In the genomic region with DNA sequence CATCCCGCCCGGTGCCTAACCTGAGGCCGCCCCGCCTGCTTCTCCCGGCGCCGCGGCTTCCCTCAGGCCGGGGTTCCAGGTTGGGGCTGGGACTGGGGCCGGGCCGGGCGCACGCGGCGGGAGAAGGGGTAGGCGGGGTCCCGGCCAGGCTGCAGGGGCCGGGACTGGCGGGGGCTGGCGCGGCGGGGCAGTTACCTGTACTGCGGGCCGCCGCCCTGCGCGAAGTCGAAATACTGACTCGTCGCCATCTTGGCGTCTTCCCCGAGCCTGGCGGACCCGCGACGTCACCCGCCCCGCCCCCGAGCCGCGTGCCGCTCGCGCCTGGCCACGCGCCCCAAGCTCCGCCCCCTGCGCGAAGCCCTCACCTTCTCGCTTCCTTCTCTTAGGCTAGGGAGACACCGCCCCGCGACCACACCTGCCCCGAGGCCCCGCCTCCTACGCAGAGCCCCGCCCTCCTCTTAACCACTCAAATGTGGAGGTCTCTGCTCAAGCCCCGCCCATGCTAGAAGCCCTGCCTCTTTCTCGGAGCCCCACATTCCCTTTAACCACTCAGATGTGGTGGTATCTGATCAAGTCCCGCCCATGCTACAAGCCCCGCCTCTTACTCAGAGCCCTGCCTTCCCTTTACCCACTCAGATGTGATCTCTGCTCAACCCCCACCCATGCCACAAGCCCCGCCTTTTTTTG, we compare ENCODE assay signal across 9 cellular contexts. TPM values are rescaled to one million over a fixed set of nuclear protein-coding genes. Genes with fewer than 3 reads are reported as not detected.
DNase-seq lines count a peak whose midpoint lies in the region; ATAC-seq and TF ChIP-seq lines count a peak whose summit lies in the region.
"Had no signal": no experiment of that assay in that cellular context is flagged by ENCODE, and none has a peak within 500 bp of the region (broad histone marks: within the 10 kb centered on the region; RNA-seq: fewer than 3 reads in every experiment).

TSS of gene ZFR2 (minus strand) at position 269 of the 687 bp plus-strand sequence. CDS start at position 248, 21 bp downstream.

- H3K9me3 ChIP-seq in Peyer's patch, result peaks cover 0 to 10% (median 3%) of the 10 kb centered on the region in 4 donors

- no peak for TF ChIP-seq POLR2A in Peyer's patch (IDR thresholded peaks at IDR 0.05)

- POLR2A ChIA-PET in GM10248 (lab: Yijun Ruan, JAX), result no interaction called here

- no peak for TF ChIP-seq CTCF in coronary artery (IDR thresholded peaks at IDR 0.05)
- TF ChIP-seq CTCF in GM10248 (IDR thresholded peaks at IDR 0.05; ENCODE audit: control extremely low read depth, extremely low read depth, low read depth, missing control alignments), result no peak
- TF ChIP-seq CTCF in Peyer's patch (IDR thresholded peaks at IDR 0.05), result no peak

- intact Hi-C loops in posterior cingulate gyrus (cut with DNase I), result no loop called here

- H3K4me1 ChIP-seq in Peyer's patch, result peaks cover 0 to 7% (median 4%) of the 10 kb centered on the region in 4 donors

- peaks cover 0 to 20% of the 10 kb centered on the region in 2 donors for H3K27me3 ChIP-seq in Peyer's patch

- ATAC-seq in HG03097 (IDR thresholded peaks at IDR 0.05; ENCODE audit: low FRiP score, unreplicated experiment) (no peak), GM19351 (IDR thresholded peaks at IDR 0.05; ENCODE audit: unreplicated experiment) (no peak)

- H3K4me3 ChIP-seq in coronary artery, result peak within 1 kb of the TSS; percentile 36
- H3K4me3 ChIP-seq in Peyer's patch, result peak within 1 kb of the TSS in 1 of 4 donors; percentile 16

- no peaks in the 10 kb centered on the region for H3K36me3 ChIP-seq in Peyer's patch

- DNase-seq in ELF-1 (ENCODE audit: low read depth, low spot score) (peak; percentile 80), T-helper 9 cell (peak; percentile 5), coronary artery (ENCODE audit: low spot score) (no peak), posterior cingulate gyrus (peak in 7 of 10 donors; percentile 43 to 92 (median 54)), GM10248 (ENCODE audit: extremely low spot score) (no peak), Peyer's patch (no peak)

- CTCF ChIA-PET in GM10248 (lab: Yijun Ruan, JAX), result no interaction called here

- H3K27ac ChIP-seq in coronary artery (no peak within 1 kb of the TSS), Peyer's patch (no peak within 1 kb of the TSS)

RNA-seq across cellular contexts. Expression of gene ZFR2, which starts in this region (rescaled TPM):
- total RNA-seq in Peyer's patch, result not detected
- total RNA-seq: RPMI7951 had no signal

Comparison
In these comparisons a context has a peak if more than half of its experiments do, and no peak if none do; other contexts are left out.
1. DNase-seq: peak in ELF-1 (single experiment), T-helper 9 cell (single experiment) and posterior cingulate gyrus (7 of 10); none in coronary artery (single experiment), GM10248 (single experiment) and Peyer's patch (0 of 3).